Comparison of ENCODE assay signal across 29 cellular contexts in the genomic region with DNA sequence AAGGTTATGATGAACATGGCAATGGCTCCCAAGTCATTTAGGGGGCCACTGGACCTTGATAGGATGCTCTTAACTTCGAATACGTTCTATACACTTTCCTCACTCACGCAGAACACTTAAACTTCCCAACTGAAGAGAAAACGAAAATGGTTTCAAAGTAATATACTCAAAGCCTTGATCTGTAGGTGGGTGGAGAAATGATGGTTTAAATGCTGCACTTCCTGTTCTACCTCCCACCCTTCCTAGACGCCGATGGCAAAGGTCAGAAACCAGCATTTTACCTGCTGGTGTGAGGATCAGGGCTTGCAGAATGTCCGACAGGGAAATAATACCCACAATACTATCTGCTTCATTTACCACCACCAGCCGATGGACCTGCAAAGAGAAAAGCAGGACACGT. TPM values are rescaled to one million over a fixed set of nuclear protein-coding genes. Genes with fewer than 3 reads are reported as not detected.
DNase-seq lines count a peak whose midpoint lies in the region; ATAC-seq and TF ChIP-seq lines count a peak whose summit lies in the region.
"Had no signal": no experiment of that assay in that cellular context is flagged by ENCODE, and none has a peak within 500 bp of the region (broad histone marks: within the 10 kb centered on the region; RNA-seq: fewer than 3 reads in every experiment).

No MANE protein-coding gene starts in this region.

- H3K27ac ChIP-seq in CD4-positive, alpha-beta memory T cell (ENCODE audit: low read depth, low read length): no peak overlapping the region
- H3K27ac ChIP-seq in neural progenitor cell: no peak overlapping the region
- no peak overlapping the region for H3K27ac ChIP-seq in stomach
- H3K27ac ChIP-seq: cardiac muscle cell, coronary artery, gastroesophageal sphincter, upper lobe of right lung, VCaP had no signal

- peaks cover 11% of the 10 kb centered on the region for H3K4me1 Mint-ChIP-seq in activated CD4-positive, alpha-beta T cell treated with anti-CD3 and anti-CD28 coated beads, Interleukin-2, amount 10 ng/mL, durations not matched to agents 7 days and 5 days
- H3K4me1 Mint-ChIP-seq in CD4-positive, alpha-beta memory T cell: peaks cover 4 to 15% (median 8%) of the 10 kb centered on the region in 4 donors
- peaks cover 4% of the 10 kb centered on the region for H3K4me1 Mint-ChIP-seq in activated T-helper 17 cell treated with anti-CD3 and anti-CD28 coated beads, Interleukin-2, amount 50 U/mL, for 72 hours
- H3K4me1 Mint-ChIP-seq in neural progenitor cell: no peaks in the 10 kb centered on the region
- H3K4me1 Mint-ChIP-seq: CD14-positive monocyte; stimulated activated memory B cell treated with anti-CD40 and anti-IgM and Interleukin-4, amounts not matched to agents 10 μg/mL and 1 μg/mL and 100 μg/mL, for 72 hours had no signal

- TF ChIP-seq CTCF in neural progenitor cell (IDR thresholded peaks at IDR 0.05) (no peak), stomach (IDR thresholded peaks at IDR 0.05) (no peak)

- H2AFZ ChIP-seq in neural progenitor cell (replicated peaks): no peak overlapping the region

- no peak for TF ChIP-seq EP300 in stomach (IDR thresholded peaks at IDR 0.05)

- no peaks in the 10 kb centered on the region for H3K79me2 ChIP-seq in neural progenitor cell (ENCODE audit: low read depth)

- CTCF ChIA-PET in activated CD4-positive, alpha-beta T cell treated with anti-CD3 and anti-CD28 coated beads, Interleukin-2, amount 10 ng/mL, durations not matched to agents 7 days and 5 days (lab: Charles Lee): no interaction called here
- CTCF ChIA-PET in CD4-positive, alpha-beta memory T cell (lab: Charles Lee; ENCODE audit: partially characterized antibody): no interaction called here

- H3K4me1 ChIP-seq in CD4-positive, alpha-beta memory T cell (ENCODE audit: insufficient read depth, low read length): peaks cover 12% of the 10 kb centered on the region
- H3K4me1 ChIP-seq in neural progenitor cell (no peaks in the 10 kb centered on the region), stomach (no peaks in the 10 kb centered on the region)
- H3K4me1 ChIP-seq: gastroesophageal sphincter, upper lobe of right lung had no signal

- POLR2A ChIA-PET in activated CD4-positive, alpha-beta T cell treated with anti-CD3 and anti-CD28 coated beads, Interleukin-2, amount 10 ng/mL, durations not matched to agents 7 days and 5 days (lab: Charles Lee): no interaction called here
- POLR2A ChIA-PET in CD4-positive, alpha-beta memory T cell (lab: Charles Lee; ENCODE audit: partially characterized antibody): no interaction called here

- H3K27me3 ChIP-seq in CD4-positive, alpha-beta memory T cell (ENCODE audit: insufficient read depth, low read length): no peaks in the 10 kb centered on the region
- H3K27me3 ChIP-seq in neural progenitor cell: no peaks in the 10 kb centered on the region
- H3K27me3 ChIP-seq in stomach: no peaks in the 10 kb centered on the region
- H3K27me3 ChIP-seq: cardiac muscle cell, gastroesophageal sphincter, upper lobe of right lung had no signal

- H3K27ac Mint-ChIP-seq in activated CD4-positive, alpha-beta T cell treated with anti-CD3 and anti-CD28 coated beads, Interleukin-2, amount 10 ng/mL, durations not matched to agents 7 days and 5 days: peak overlapping the region; percentile 79
- H3K27ac Mint-ChIP-seq in CD4-positive, alpha-beta memory T cell: peak overlapping the region; percentile 4 to 92 (median 52)
- peak overlapping the region; percentile 76 for H3K27ac Mint-ChIP-seq in activated T-helper 17 cell treated with anti-CD3 and anti-CD28 coated beads, Interleukin-2, amount 50 U/mL, for 72 hours
- H3K27ac Mint-ChIP-seq in neural progenitor cell: no peak overlapping the region
- H3K27ac Mint-ChIP-seq: natural killer cell treated with Interleukin-12 subunit alpha and Interleukin-12 subunit beta and Interleukin-15 and Interleukin-18, amount 100 ng/mL, for 72 hours; stimulated activated memory B cell treated with anti-CD40 and anti-IgM and Interleukin-4, amounts not matched to agents 10 μg/mL and 1 μg/mL and 100 μg/mL, for 72 hours had no signal

- WGBS in stomach, 5 donors: 92 to 97% (median 93%) methylated on average over 9 of the region's 9 CpGs

- no peaks in the 10 kb centered on the region for H3K9me3 ChIP-seq in CD4-positive, alpha-beta memory T cell (ENCODE audit: control insufficient read depth in 1 of 2, low read length in 2 of 2)
- H3K9me3 ChIP-seq in neural progenitor cell (ENCODE audit: low read depth) (no peaks in the 10 kb centered on the region), stomach (no peaks in the 10 kb centered on the region)
- H3K9me3 ChIP-seq: gastroesophageal sphincter, upper lobe of right lung had no signal

- no peaks in the 10 kb centered on the region for H4K20me1 ChIP-seq in neural progenitor cell (ENCODE audit: low read depth)

- TF ChIP-seq POLR2A in stomach (IDR thresholded peaks at IDR 0.05): no peak

- intact Hi-C loops in CD4-positive, alpha-beta memory T cell (cut with micrococcal nuclease): loop anchor here (5.0 kb wide), 1 partner anchor 43 kb away; the partner anchor contains the start of gene RHEB
- intact Hi-C loops in stomach (cut with DNase I; ENCODE audit: low total_unique reads): no loop called here

- H3K4me2 ChIP-seq in neural progenitor cell: no peak overlapping the region

- no peaks in the 10 kb centered on the region for H3K27me3 Mint-ChIP-seq in activated CD4-positive, alpha-beta T cell treated with anti-CD3 and anti-CD28 coated beads, Interleukin-2, amount 10 ng/mL, durations not matched to agents 7 days and 5 days
- no peaks in the 10 kb centered on the region for H3K27me3 Mint-ChIP-seq in CD4-positive, alpha-beta memory T cell
- H3K27me3 Mint-ChIP-seq in activated T-helper 17 cell treated with anti-CD3 and anti-CD28 coated beads, Interleukin-2, amount 50 U/mL, for 72 hours: no peaks in the 10 kb centered on the region
- H3K27me3 Mint-ChIP-seq in neural progenitor cell (ENCODE audit: insufficient read depth, low read depth): peaks cover 2% of the 10 kb centered on the region
- H3K27me3 Mint-ChIP-seq: natural killer cell treated with Interleukin-12 subunit alpha and Interleukin-12 subunit beta and Interleukin-15 and Interleukin-18, amount 100 ng/mL, for 72 hours; stimulated activated memory B cell treated with anti-CD40 and anti-IgM and Interleukin-4, amounts not matched to agents 10 μg/mL and 1 μg/mL and 100 μg/mL, for 72 hours had no signal

- ATAC-seq in activated T-helper 17 cell treated with anti-CD3 and anti-CD28 coated beads, Interleukin-2, amount 50 U/mL, for 72 hours (replicated peaks): peak; percentile 57
- ATAC-seq: gastroesophageal sphincter; natural killer cell treated with Interleukin-12 subunit alpha and Interleukin-12 subunit beta and Interleukin-15 and Interleukin-18, amount 100 ng/mL, for 72 hours; Panc1; stimulated activated memory B cell treated with anti-CD40 and anti-IgM and Interleukin-4, amounts not matched to agents 10 μg/mL and 1 μg/mL and 100 μg/mL, for 72 hours; upper lobe of right lung had no signal

- H3K36me3 ChIP-seq in CD4-positive, alpha-beta memory T cell (ENCODE audit: insufficient read depth, low read length): peaks cover 15% of the 10 kb centered on the region
- H3K36me3 ChIP-seq in neural progenitor cell (no peaks in the 10 kb centered on the region), stomach (peaks cover 46 to 95% (median 94%) of the 10 kb centered on the region in 4 donors)

- H3K9me3 Mint-ChIP-seq in activated CD4-positive, alpha-beta T cell treated with anti-CD3 and anti-CD28 coated beads, Interleukin-2, amount 10 ng/mL, durations not matched to agents 7 days and 5 days: no peaks in the 10 kb centered on the region
- H3K9me3 Mint-ChIP-seq in CD4-positive, alpha-beta memory T cell: no peaks in the 10 kb centered on the region
- H3K9me3 Mint-ChIP-seq in activated T-helper 17 cell treated with anti-CD3 and anti-CD28 coated beads, Interleukin-2, amount 50 U/mL, for 72 hours: no peaks in the 10 kb centered on the region
- no peaks in the 10 kb centered on the region for H3K9me3 Mint-ChIP-seq in neural progenitor cell
- H3K9me3 Mint-ChIP-seq: CD14-positive monocyte; natural killer cell treated with Interleukin-12 subunit alpha and Interleukin-12 subunit beta and Interleukin-15 and Interleukin-18, amount 100 ng/mL, for 72 hours; stimulated activated memory B cell treated with anti-CD40 and anti-IgM and Interleukin-4, amounts not matched to agents 10 μg/mL and 1 μg/mL and 100 μg/mL, for 72 hours had no signal

- DNase-seq in activated CD4-positive, alpha-beta T cell treated with anti-CD3 and anti-CD28 coated beads, Interleukin-2, amount 10 ng/mL, durations not matched to agents 7 days and 5 days: no peak
- DNase-seq in activated CD4-positive, alpha-beta T cell treated with anti-CD3 and anti-CD28 coated beads for 1 hour: no peak
- no peak for DNase-seq in CD4-positive, alpha-beta memory T cell
- no peak for DNase-seq in neural progenitor cell (ENCODE audit: low spot score)
- DNase-seq in stimulated activated CD4-positive, alpha-beta T cell treated with anti-CD3 and anti-CD28 coated beads, Interleukin-2, amount 100 ng/mL, for 24 hours: no peak
- DNase-seq in NCI-H2227 treated with DMSO at 0.1 percent for 48 hours (lab: John Stamatoyannopoulos, UW): no peak
- no peak for DNase-seq in stomach
- DNase-seq: effector CD8-positive, alpha-beta T cell; GOT3; hippocampal formation; MV-4-11; NCI-H1436 treated with DMSO at 0.1 percent for 48 hours; NCI-H2081 treated with DMSO at 0.1 percent for 48 hours; NCI-H226; NCI-H69; SHP77; stimulated activated CD4-positive, alpha-beta T cell treated with anti-CD3 and anti-CD28 coated beads, Interleukin-15, amount 100 ng/mL, for 24 hours; T-helper 9 cell; upper lobe of right lung had no signal

- peaks cover 16% of the 10 kb centered on the region for H3K36me3 Mint-ChIP-seq in activated CD4-positive, alpha-beta T cell treated with anti-CD3 and anti-CD28 coated beads, Interleukin-2, amount 10 ng/mL, durations not matched to agents 7 days and 5 days (ENCODE audit: low read depth)
- peaks cover 58 to 64% of the 10 kb centered on the region in 2 donors for H3K36me3 Mint-ChIP-seq in CD4-positive, alpha-beta memory T cell
- peaks cover 87% of the 10 kb centered on the region for H3K36me3 Mint-ChIP-seq in activated T-helper 17 cell treated with anti-CD3 and anti-CD28 coated beads, Interleukin-2, amount 50 U/mL, for 72 hours (ENCODE audit: low read depth)
- H3K36me3 Mint-ChIP-seq in neural progenitor cell: peaks cover 3% of the 10 kb centered on the region
- H3K36me3 Mint-ChIP-seq: natural killer cell treated with Interleukin-12 subunit alpha and Interleukin-12 subunit beta and Interleukin-15 and Interleukin-18, amount 100 ng/mL, for 72 hours had no signal

- no peak overlapping the region for H3K4me3 ChIP-seq in CD4-positive, alpha-beta memory T cell (ENCODE audit: low read length in 2 of 2)
- H3K4me3 ChIP-seq in neural progenitor cell (no peak overlapping the region), stomach (no peak overlapping the region)
- H3K4me3 ChIP-seq: cardiac muscle cell, coronary artery, gastroesophageal sphincter, lung, upper lobe of right lung had no signal

- no peaks in the 10 kb centered on the region for H3F3A ChIP-seq in neural progenitor cell (ENCODE audit: low read depth)

- peak overlapping the region; percentile 13 for H3K9ac ChIP-seq in neural progenitor cell

- H3K4me3 Mint-ChIP-seq in activated CD4-positive, alpha-beta T cell treated with anti-CD3 and anti-CD28 coated beads, Interleukin-2, amount 10 ng/mL, durations not matched to agents 7 days and 5 days: no peak overlapping the region
- peak overlapping the region in 6 of 8 donors; percentile 0 to 57 (median 8) for H3K4me3 Mint-ChIP-seq in CD4-positive, alpha-beta memory T cell
- peak overlapping the region; percentile 53 for H3K4me3 Mint-ChIP-seq in activated T-helper 17 cell treated with anti-CD3 and anti-CD28 coated beads, Interleukin-2, amount 50 U/mL, for 72 hours
- no peak overlapping the region for H3K4me3 Mint-ChIP-seq in neural progenitor cell
- H3K4me3 Mint-ChIP-seq: CD14-positive monocyte; natural killer cell treated with Interleukin-12 subunit alpha and Interleukin-12 subunit beta and Interleukin-15 and Interleukin-18, amount 100 ng/mL, for 72 hours; stimulated activated memory B cell treated with anti-CD40 and anti-IgM and Interleukin-4, amounts not matched to agents 10 μg/mL and 1 μg/mL and 100 μg/mL, for 72 hours had no signal

RNA-seq across cellular contexts. Expression of gene RHEB, which starts 40.5 kb away (rescaled TPM):
- total RNA-seq in activated CD4-positive, alpha-beta T cell treated with anti-CD3 and anti-CD28 coated beads, Interleukin-2, amount 10 ng/mL, durations not matched to agents 7 days and 5 days: 10 to 100 TPM; 86.8 to 90.7 TPM
- total RNA-seq in CD4-positive, alpha-beta memory T cell: 10 to 100 TPM; 40.8 to 45.1 TPM
- polyA plus RNA-seq in CD4-positive, alpha-beta memory T cell: 10 to 100 TPM; 83.0 to 83.2 TPM
- 10 to 100 TPM; 37.3 to 55.5 TPM for total RNA-seq in activated T-helper 17 cell treated with anti-CD3 and anti-CD28 coated beads, Interleukin-2, amount 50 U/mL, for 72 hours
- total RNA-seq in neural progenitor cell (ENCODE audit: low replicate concordance) (94.2 and 225 TPM in 2 replicates), stomach (100 to 1,000 TPM in 1 of 5 donors, 10 to 100 TPM in 4; 18.5 to 141 (median 66.5) TPM)
- 100 to 1,000 TPM in 1 of 3 donors, 10 to 100 TPM in 2; 73.2 to 103 (median 95.1) TPM for polyA plus RNA-seq in stomach

Comparison
In these comparisons a context has a peak if more than half of its experiments do, and no peak if none do; other contexts are left out.
1. H3K4me3 Mint-ChIP-seq: peak in CD4-positive, alpha-beta memory T cell (6 of 8) and activated T-helper 17 cell treated with anti-CD3 and anti-CD28 coated beads, Interleukin-2, amount 50 U/mL, for 72 hours (single experiment); none in activated CD4-positive, alpha-beta T cell treated with anti-CD3 and anti-CD28 coated beads, Interleukin-2, amount 10 ng/mL, durations not matched to agents 7 days and 5 days (single experiment) and neural progenitor cell (single experiment).